Comparison of ENCODE assay signal across 8 cellular contexts in the genomic region with DNA sequence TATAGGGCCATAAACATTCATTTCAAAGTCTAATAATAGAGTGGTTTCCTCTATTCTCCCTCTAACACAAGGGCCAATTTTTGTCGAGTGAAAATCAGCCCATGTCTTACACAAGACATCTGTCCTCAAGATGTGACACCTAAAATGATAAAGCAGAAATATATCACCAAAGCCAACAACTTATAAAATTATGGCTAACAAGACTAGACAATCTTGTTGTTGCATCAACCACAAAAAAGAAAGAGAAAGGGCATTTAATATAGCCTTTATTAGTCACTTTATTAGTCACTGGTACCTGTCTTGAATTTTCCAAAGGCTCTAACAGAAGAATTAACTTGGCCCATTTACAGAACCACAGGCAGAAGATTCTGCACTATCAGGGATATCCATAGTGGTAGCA.
DNase-seq lines count a peak whose midpoint lies in the region; ATAC-seq, FAIRE-seq and TF ChIP-seq lines count a peak whose summit lies in the region.
"Had no signal": no experiment of that assay in that cellular context is flagged by ENCODE, and none has a peak within 500 bp of the region (broad histone marks: within the 10 kb centered on the region; RNA-seq: fewer than 3 reads in every experiment).

No MANE protein-coding gene starts in this region.

- TF ChIP-seq CTCF in spleen (IDR thresholded peaks at IDR 0.05 in 8 of 11, conservative IDR thresholded peaks at IDR 0.05 in 3 of 11) (no peak), gastrocnemius medialis (IDR thresholded peaks at IDR 0.05 in 4 of 5, conservative IDR thresholded peaks at IDR 0.05 in 1 of 5) (no peak)

- no peak for DNase-seq in activated naive CD4-positive, alpha-beta T cell treated with anti-CD3 and anti-CD28 coated beads, Interleukin-2, amount 50 U/mL, for 72 hours (ENCODE audit: low spot score in 2 of 2)
- DNase-seq in spleen (no peak), GM12892 (ENCODE audit: insufficient read length) (no peak), foreskin melanocyte (no peak), gastrocnemius medialis (no peak)
- DNase-seq: NCI-H526 had no signal

- in situ Hi-C loops in gastrocnemius medialis (cut with MboI; ENCODE audit: low sequenced_read_pairs in 4 of 4) = no loop called here

- WGBS in spleen, 5 donors = 16 to 39% (median 26%) methylated on average over 1 of the region's 1 CpG

- intact Hi-C loops in spleen (cut with DNase I; ENCODE audit: low total_unique reads) = no loop called here
- intact Hi-C loops in gastrocnemius medialis (cut with DNase I; ENCODE audit: low total_unique reads) = no loop called here

- H3K36me3 Mint-ChIP-seq in activated naive CD4-positive, alpha-beta T cell treated with anti-CD3 and anti-CD28 coated beads, Interleukin-2, amount 50 U/mL, for 72 hours = peaks cover 12 to 64% of the 10 kb centered on the region in 2 donors

- peak overlapping the region; percentile 40 to 92 (median 78) for H3K27ac ChIP-seq in spleen
- H3K27ac ChIP-seq in gastrocnemius medialis = no peak overlapping the region

- no peak for TF ChIP-seq POLR2A in spleen (IDR thresholded peaks at IDR 0.05)
- no peak for TF ChIP-seq POLR2A in GM12892 (IDR thresholded peaks at IDR 0.05; ENCODE audit: low read depth, low read length)
- no peak for TF ChIP-seq POLR2A in gastrocnemius medialis (IDR thresholded peaks at IDR 0.05)

- H3K4me3 ChIP-seq in spleen (peak overlapping the region in 1 of 8 donors; percentile 49), gastrocnemius medialis (no peak overlapping the region)

- ATAC-seq in GM19463 (IDR thresholded peaks at IDR 0.05; ENCODE audit: unreplicated experiment) = peak; percentile 4
- ATAC-seq in HG03095 (IDR thresholded peaks at IDR 0.05; ENCODE audit: unreplicated experiment) = peak; percentile 1
- peak; percentile 1 to 9 for ATAC-seq in activated naive CD4-positive, alpha-beta T cell treated with anti-CD3 and anti-CD28 coated beads, Interleukin-2, amount 50 U/mL, for 72 hours
- no peak for ATAC-seq in gastrocnemius medialis

- H3K36me3 ChIP-seq in spleen (no peaks in the 10 kb centered on the region), gastrocnemius medialis (no peaks in the 10 kb centered on the region)

- H3K9me3 ChIP-seq in spleen (peaks cover 0 to 8% (median 0%) of the 10 kb centered on the region in 8 donors), gastrocnemius medialis (no peaks in the 10 kb centered on the region)

- H3K27me3 ChIP-seq in spleen (replicated peaks in 1 of 7) (no peaks in the 10 kb centered on the region), gastrocnemius medialis (no peaks in the 10 kb centered on the region)

- peaks cover 0 to 68% (median 16%) of the 10 kb centered on the region in 6 donors for H3K4me1 ChIP-seq in spleen
- H3K4me1 ChIP-seq in gastrocnemius medialis = no peaks in the 10 kb centered on the region

- peak overlapping the region; percentile 95 to 98 for H3K27ac Mint-ChIP-seq in activated naive CD4-positive, alpha-beta T cell treated with anti-CD3 and anti-CD28 coated beads, Interleukin-2, amount 50 U/mL, for 72 hours

- peaks cover 10 to 41% of the 10 kb centered on the region in 2 donors for H3K9me3 Mint-ChIP-seq in activated naive CD4-positive, alpha-beta T cell treated with anti-CD3 and anti-CD28 coated beads, Interleukin-2, amount 50 U/mL, for 72 hours

- no peak for FAIRE-seq in GM12892 (lab: Jason Lieb, UNC)

Comparison
In these comparisons a context has a peak if more than half of its experiments do, and no peak if none do; other contexts are left out.
1. ATAC-seq: peak in GM19463 (single experiment), HG03095 (single experiment) and activated naive CD4-positive, alpha-beta T cell treated with anti-CD3 and anti-CD28 coated beads, Interleukin-2, amount 50 U/mL, for 72 hours (2 of 2); none in gastrocnemius medialis (0 of 2).
2. H3K27ac ChIP-seq: peak in spleen (8 of 8); none in gastrocnemius medialis (0 of 4).